ENCODE assay signal across 22 cellular contexts in the genomic region with DNA sequence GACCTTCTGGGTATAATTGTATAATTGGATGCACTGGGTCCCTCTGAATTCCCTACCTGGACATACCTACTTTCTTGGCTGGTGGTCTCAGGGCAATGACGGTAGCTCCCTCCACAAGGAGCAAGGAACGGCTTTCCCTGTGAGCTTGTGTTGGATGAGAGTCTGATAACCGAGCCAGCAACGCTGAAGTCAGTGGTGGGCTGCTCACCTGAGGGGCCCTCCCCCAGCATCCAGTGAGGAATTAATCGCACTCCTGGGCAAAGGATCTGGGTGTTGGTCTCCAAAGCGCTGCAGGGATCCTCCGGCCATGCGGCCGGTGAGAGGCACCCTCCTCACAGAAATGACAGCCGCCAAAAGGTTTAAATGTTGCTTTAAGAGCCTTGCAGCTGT. TPM values are rescaled to one million over a fixed set of nuclear protein-coding genes. Genes with fewer than 3 reads are reported as not detected.
A peak's percentile ranks its signal among the peaks of the same experiment; 100 is the strongest.
DNase-seq lines count a peak whose midpoint lies in the region; ATAC-seq and TF ChIP-seq lines count a peak whose summit lies in the region.
"Had no signal": no experiment of that assay in that cellular context is flagged by ENCODE, and none has a peak within 500 bp of the region (broad histone marks: within the 10 kb centered on the region; RNA-seq: fewer than 3 reads in every experiment).

No MANE protein-coding gene starts in this region.

- no peak for TF ChIP-seq POLR2A in vagina (IDR thresholded peaks at IDR 0.05)

- no peaks in the 10 kb centered on the region for H3K36me3 ChIP-seq in vagina
- H3K36me3 ChIP-seq: BLaER1 had no signal

- ATAC-seq in activated CD8-positive, alpha-beta memory T cell treated with anti-CD3 and anti-CD28 coated beads, Interleukin-2, amount 10 ng/mL, durations not matched to agents 7 days and 5 days = no peak
- ATAC-seq: CD8-positive, alpha-beta T cell had no signal

- no peaks in the 10 kb centered on the region for H3K9me3 Mint-ChIP-seq in activated CD8-positive, alpha-beta memory T cell treated with anti-CD3 and anti-CD28 coated beads, Interleukin-2, amount 10 ng/mL, durations not matched to agents 7 days and 5 days (ENCODE audit: low read depth)
- H3K9me3 Mint-ChIP-seq in osteocyte (ENCODE audit: unreplicated experiment) (no peaks in the 10 kb centered on the region), HFFc6 (no peaks in the 10 kb centered on the region)
- H3K9me3 Mint-ChIP-seq: CD4-positive, CD25-positive, alpha-beta regulatory T cell; CD8-positive, alpha-beta T cell had no signal

- H3K9me3 ChIP-seq in vagina = no peaks in the 10 kb centered on the region
- H3K9me3 ChIP-seq: BLaER1 had no signal

- no peaks in the 10 kb centered on the region for H3K4me1 ChIP-seq in vagina

- peaks cover 11% of the 10 kb centered on the region for H3K4me1 Mint-ChIP-seq in activated CD8-positive, alpha-beta memory T cell treated with anti-CD3 and anti-CD28 coated beads, Interleukin-2, amount 10 ng/mL, durations not matched to agents 7 days and 5 days
- H3K4me1 Mint-ChIP-seq in osteocyte (ENCODE audit: unreplicated experiment) = no peaks in the 10 kb centered on the region
- no peaks in the 10 kb centered on the region for H3K4me1 Mint-ChIP-seq in HFFc6 (ENCODE audit: low read depth)

- TF ChIP-seq CTCF in osteocyte (IDR thresholded peaks at IDR 0.05) (no peak), vagina (IDR thresholded peaks at IDR 0.05) (no peak), HFFc6 (IDR thresholded peaks at IDR 0.05) (no peak)

- no peak overlapping the region for H3K4me3 ChIP-seq in vagina
- H3K4me3 ChIP-seq: BLaER1 had no signal

- H3K27me3 ChIP-seq in vagina = no peaks in the 10 kb centered on the region
- H3K27me3 ChIP-seq: BLaER1 had no signal

- no peak overlapping the region for H3K27ac Mint-ChIP-seq in activated CD8-positive, alpha-beta memory T cell treated with anti-CD3 and anti-CD28 coated beads, Interleukin-2, amount 10 ng/mL, durations not matched to agents 7 days and 5 days
- H3K27ac Mint-ChIP-seq in osteocyte (ENCODE audit: unreplicated experiment) (no peak overlapping the region), HFFc6 (no peak overlapping the region)
- H3K27ac Mint-ChIP-seq: B cell; CD4-positive, CD25-positive, alpha-beta regulatory T cell; CD8-positive, alpha-beta T cell had no signal

- CTCF ChIA-PET in activated CD8-positive, alpha-beta memory T cell treated with anti-CD3 and anti-CD28 coated beads, Interleukin-2, amount 10 ng/mL, durations not matched to agents 7 days and 5 days (lab: Charles Lee) = interaction anchor here (3.4 kb wide), 1 partner anchor 13 kb away, joined by 14 read pairs; no protein-coding TSS in a partner anchor

- intact Hi-C loops in vagina (cut with DNase I) = no loop called here

- peaks cover 13% of the 10 kb centered on the region for H3K27me3 Mint-ChIP-seq in activated CD8-positive, alpha-beta memory T cell treated with anti-CD3 and anti-CD28 coated beads, Interleukin-2, amount 10 ng/mL, durations not matched to agents 7 days and 5 days
- H3K27me3 Mint-ChIP-seq in osteocyte (ENCODE audit: unreplicated experiment) (peaks cover 45% of the 10 kb centered on the region), HFFc6 (ENCODE audit: insufficient read depth) (peaks cover 22% of the 10 kb centered on the region)
- H3K27me3 Mint-ChIP-seq: CD4-positive, CD25-positive, alpha-beta regulatory T cell had no signal

- H3K4me3 Mint-ChIP-seq in activated CD8-positive, alpha-beta memory T cell treated with anti-CD3 and anti-CD28 coated beads, Interleukin-2, amount 10 ng/mL, durations not matched to agents 7 days and 5 days = no peak overlapping the region
- H3K4me3 Mint-ChIP-seq in osteocyte (ENCODE audit: unreplicated experiment) (no peak overlapping the region), HFFc6 (no peak overlapping the region)
- H3K4me3 Mint-ChIP-seq: B cell; CD4-positive, CD25-positive, alpha-beta regulatory T cell; CD8-positive, alpha-beta T cell had no signal

- H3K27ac ChIP-seq in caudate nucleus (ENCODE audit: low read depth, low read length) = peak overlapping the region; percentile 36
- H3K27ac ChIP-seq in vagina = no peak overlapping the region
- H3K27ac ChIP-seq: 22Rv1, BLaER1, C4-2B had no signal

- peak; percentile 21 for DNase-seq in activated CD8-positive, alpha-beta memory T cell treated with anti-CD3 and anti-CD28 coated beads for 24 hours
- DNase-seq in activated CD8-positive, alpha-beta memory T cell treated with anti-CD3 and anti-CD28 coated beads, Interleukin-2, amount 10 ng/mL, durations not matched to agents 7 days and 5 days = no peak
- DNase-seq in caudate nucleus (lab: John Stamatoyannopoulos, UW) (no peak), osteocyte (ENCODE audit: extremely low spot score, unreplicated experiment) (peak; percentile 59), vagina (ENCODE audit: extremely low spot score in 2 of 2) (peak; percentile 55 to 74), HFFc6 (no peak), NCI-H226 (no peak), COLO829 (ENCODE audit: low spot score) (no peak)
- DNase-seq: Calu3; CD4-positive, CD25-positive, alpha-beta regulatory T cell; COR-L47; DMS53; DMS79 treated with DMSO at 0.1 percent for 48 hours; GF-D8; GOT3; HCEC 1CT had no signal

- no peaks in the 10 kb centered on the region for H3K36me3 Mint-ChIP-seq in activated CD8-positive, alpha-beta memory T cell treated with anti-CD3 and anti-CD28 coated beads, Interleukin-2, amount 10 ng/mL, durations not matched to agents 7 days and 5 days
- H3K36me3 Mint-ChIP-seq in osteocyte (ENCODE audit: unreplicated experiment) (no peaks in the 10 kb centered on the region), HFFc6 (ENCODE audit: low read depth) (no peaks in the 10 kb centered on the region)
- H3K36me3 Mint-ChIP-seq: CD4-positive, CD25-positive, alpha-beta regulatory T cell; CD8-positive, alpha-beta T cell had no signal

RNA-seq across cellular contexts. Expression of gene LONRF2, which starts 47.1 kb away (rescaled TPM):
- total RNA-seq in activated CD8-positive, alpha-beta memory T cell treated with anti-CD3 and anti-CD28 coated beads, Interleukin-2, amount 10 ng/mL, durations not matched to agents 7 days and 5 days = under 1 TPM; 0.15 to 0.21 TPM
- 0.26 and 0.32 TPM in 2 replicates for total RNA-seq in osteocyte
- total RNA-seq in vagina = 9.6 TPM
- total RNA-seq in HFFc6 (2021; fragmentation: NEBNext Ultra II Directional; extraction: Animal tissue kit (Norgen Biotek cat#: 25700)) = not detected
- total RNA-seq: G401 had no signal

Comparison
In these comparisons a context has a peak if more than half of its experiments do, and no peak if none do; other contexts are left out.
1. DNase-seq: peak in activated CD8-positive, alpha-beta memory T cell treated with anti-CD3 and anti-CD28 coated beads for 24 hours (single experiment), osteocyte (single experiment) and vagina (2 of 2); none in activated CD8-positive, alpha-beta memory T cell treated with anti-CD3 and anti-CD28 coated beads, Interleukin-2, amount 10 ng/mL, durations not matched to agents 7 days and 5 days (single experiment), caudate nucleus (0 of 61), HFFc6 (single experiment), NCI-H226 (single experiment) and COLO829 (single experiment).